In genomic region chr19:5826531-5827341, GRCh38 we compare ENCODE assay signal across 10 cellular contexts. TPM values are rescaled to one million over a fixed set of nuclear protein-coding genes. Genes with fewer than 3 reads are reported as not detected.
A peak's percentile ranks its signal among the peaks of the same experiment; 100 is the strongest.
DNase-seq lines count a peak whose midpoint lies in the region; ATAC-seq, FAIRE-seq and TF ChIP-seq lines count a peak whose summit lies in the region.
"Had no signal": no experiment of that assay in that cellular context is flagged by ENCODE, and none has a peak within 500 bp of the region (broad histone marks: within the 10 kb centered on the region; RNA-seq: fewer than 3 reads in every experiment).

No MANE protein-coding gene starts in this region.

- peak overlapping the region; percentile 61 for H3K4me3 ChIP-seq in mesodermal cell (ENCODE audit: extremely low read depth, insufficient read depth, low read length, poor library complexity, severe bottlenecking)
- no peak overlapping the region for H3K4me3 ChIP-seq in ascending aorta

- ATAC-seq in HG03520 (IDR thresholded peaks at IDR 0.05; ENCODE audit: unreplicated experiment) = no peak

- TF ChIP-seq CTCF in chondrocyte (IDR thresholded peaks at IDR 0.05) (peak; percentile 39), ascending aorta (IDR thresholded peaks at IDR 0.05) (no peak)

- FAIRE-seq in RCC 7860 (lab: Jason Lieb, UNC) = no peak

- H3K36me3 Mint-ChIP-seq in chondrocyte (ENCODE audit: low read depth) = no peaks in the 10 kb centered on the region

- no peaks in the 10 kb centered on the region for H3K36me3 ChIP-seq in mesodermal cell (ENCODE audit: control insufficient read depth, insufficient read depth, low read length)
- no peaks in the 10 kb centered on the region for H3K36me3 ChIP-seq in ascending aorta

- H3K27ac ChIP-seq in mesodermal cell (ENCODE audit: low read depth, low read length, severe bottlenecking) = no peak overlapping the region
- no peak overlapping the region for H3K27ac ChIP-seq in ascending aorta

- H3K9me3 ChIP-seq in mesodermal cell (ENCODE audit: control insufficient read depth, low read length) = no peaks in the 10 kb centered on the region
- no peaks in the 10 kb centered on the region for H3K9me3 ChIP-seq in ascending aorta

- H3K9me3 Mint-ChIP-seq in chondrocyte (ENCODE audit: low read depth) = no peaks in the 10 kb centered on the region

- H3K27me3 ChIP-seq in ascending aorta = peaks cover 10% of the 10 kb centered on the region

- no peaks in the 10 kb centered on the region for H3K4me1 ChIP-seq in mesodermal cell (ENCODE audit: control insufficient read depth, insufficient read depth, low read length, poor library complexity, severe bottlenecking)
- peaks cover 0 to 5% of the 10 kb centered on the region in 2 donors for H3K4me1 ChIP-seq in ascending aorta

- DNase-seq in DMS53 (lab: John Stamatoyannopoulos, UW) (peak; percentile 96), LoVo (ENCODE audit: low spot score) (peak; percentile 18), RCC 7860 (ENCODE audit: low spot score) (peak; percentile 29), chondrocyte (ENCODE audit: low spot score) (no peak), ascending aorta (ENCODE audit: low spot score in 2 of 2) (no peak), nucleus accumbens (lab: John Stamatoyannopoulos, UW) (no peak)

- WGBS in mesodermal cell (ENCODE audit: insufficient coverage in 2 of 2), 2 experiments = 41 to 48% methylated on average over 17 of the region's 24 CpGs

- no peaks in the 10 kb centered on the region for H3K27me3 Mint-ChIP-seq in chondrocyte (ENCODE audit: low read depth)

- H3K4me3 Mint-ChIP-seq in chondrocyte (ENCODE audit: unreplicated experiment) = peak overlapping the region; percentile 99

- H3K27ac Mint-ChIP-seq in chondrocyte (ENCODE audit: unreplicated experiment) = peak overlapping the region; percentile 45

- peaks cover 17% of the 10 kb centered on the region for H3K4me1 Mint-ChIP-seq in chondrocyte (ENCODE audit: low read depth)

- intact Hi-C loops in ascending aorta (cut with DNase I) = no loop called here

RNA-seq across cellular contexts. Expression of gene FUT6, which starts 12.8 kb away (rescaled TPM):
- total RNA-seq in chondrocyte (not detected in 3 replicates), ascending aorta (not detected)
- not detected for polyA plus RNA-seq in mesodermal cell (2013, experiment 1 of 2)
- not detected for polyA plus RNA-seq in mesodermal cell (2013, experiment 2 of 2)
- total RNA-seq: SK-MEL-5, skeletal muscle tissue had no signal

RNA-seq across cellular contexts. Expression of gene NRTN, which starts 21.9 kb away (rescaled TPM):
- total RNA-seq in chondrocyte (0.54 to 0.77 TPM in 2 of 3 replicates, not detected in the other), ascending aorta (0.85 TPM)
- polyA plus RNA-seq in mesodermal cell (2013, experiment 1 of 2) = 2.1 TPM
- 3.0 TPM for polyA plus RNA-seq in mesodermal cell (2013, experiment 2 of 2)
- total RNA-seq: skeletal muscle tissue had no signal

RNA-seq across cellular contexts. Expression of gene FUT3, which starts 24.5 kb away (rescaled TPM):
- not detected in 3 replicates for total RNA-seq in chondrocyte
- polyA plus RNA-seq in mesodermal cell (2013, experiment 1 of 2) = not detected
- polyA plus RNA-seq in mesodermal cell (2013, experiment 2 of 2) = not detected
- total RNA-seq in ascending aorta = not detected
- total RNA-seq: skeletal muscle tissue had no signal

RNA-seq across cellular contexts. Expression of gene DUS3L, which starts 35.8 kb away (rescaled TPM):
- 14.8 to 19.4 TPM (median 18.4 TPM) in 3 replicates for total RNA-seq in chondrocyte
- polyA plus RNA-seq in mesodermal cell (2013, experiment 1 of 2) = 15.4 TPM
- 10.7 TPM for polyA plus RNA-seq in mesodermal cell (2013, experiment 2 of 2)
- total RNA-seq in ascending aorta = 13.1 TPM

RNA-seq across cellular contexts. Expression of gene PRR22, which starts 42.2 kb away (rescaled TPM):
- total RNA-seq in chondrocyte (1.2 to 1.4 TPM (median 1.3 TPM) in 3 replicates), ascending aorta (3.5 TPM)
- polyA plus RNA-seq in mesodermal cell (2013, experiment 1 of 2) = 0.96 TPM
- polyA plus RNA-seq in mesodermal cell (2013, experiment 2 of 2) = 0.81 TPM
- total RNA-seq: skeletal muscle tissue had no signal

Comparison
In these comparisons a context has a peak if more than half of its experiments do, and no peak if none do; other contexts are left out.
1. DNase-seq: peak in DMS53 (single experiment), LoVo (single experiment) and RCC 7860 (single experiment); none in chondrocyte (single experiment), ascending aorta (0 of 2) and nucleus accumbens (0 of 56).